6 cellular contexts compared by ENCODE assay signal in the genomic region with DNA sequence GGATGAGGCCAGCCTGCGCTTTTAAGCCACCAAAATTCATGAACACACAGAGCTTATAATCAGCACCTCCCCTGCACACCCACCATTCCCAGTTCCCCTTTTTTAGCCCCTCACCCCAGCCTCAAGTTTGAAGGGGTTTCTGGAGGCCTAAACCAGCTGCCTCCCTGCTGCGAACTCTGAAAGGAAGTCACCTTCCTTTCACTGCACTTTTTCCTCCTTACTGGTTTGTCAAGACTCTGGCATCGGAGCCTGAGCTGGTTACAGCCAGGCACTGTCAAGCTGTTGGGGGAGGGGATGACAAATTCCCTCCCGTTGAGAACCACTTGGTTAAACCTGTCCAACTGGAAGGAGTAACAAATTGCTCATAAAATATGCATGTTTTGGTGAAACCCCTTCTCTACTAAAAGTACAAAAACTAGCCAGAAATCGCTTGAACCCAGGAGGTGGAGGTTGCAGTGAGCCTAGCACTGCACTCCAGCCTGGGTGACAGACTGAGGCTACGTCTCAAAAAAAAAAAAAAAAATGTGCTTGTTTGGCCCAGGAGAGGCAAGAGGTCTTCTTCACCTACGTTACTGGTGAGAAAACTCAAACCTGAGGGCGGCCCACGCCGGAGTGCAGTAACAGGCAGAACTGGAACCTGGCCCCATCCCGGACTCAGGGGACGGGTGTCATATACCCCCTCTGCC. TPM values are rescaled to one million over a fixed set of nuclear protein-coding genes. Genes with fewer than 3 reads are reported as not detected.
DNase-seq lines count a peak whose midpoint lies in the region; ATAC-seq and TF ChIP-seq lines count a peak whose summit lies in the region.

No MANE protein-coding gene starts in this region.

- H3K27me3 Mint-ChIP-seq in CD4-positive, alpha-beta T cell: no peaks in the 10 kb centered on the region
- H3K27me3 Mint-ChIP-seq in activated T-helper 1 cell treated with anti-CD3 and anti-CD28 coated beads, Interleukin-12 subunit alpha, Interleukin-12 subunit beta, Interleukin-2, Interleukin-4 antibody, amounts not matched to agents 30 ng/mL and 10 ng/mL and 1 ng/mL, durations not matched to agents 14 hours and 24 hours and 36 hours (ENCODE audit: insufficient read depth): no peaks in the 10 kb centered on the region
- H3K27me3 Mint-ChIP-seq in memory B cell: no peaks in the 10 kb centered on the region

- intact Hi-C loops in CD4-positive, alpha-beta T cell (cut with DNase I, micrococcal nuclease): loop anchor here (1.0 to 5.0 kb wide), 5 partner anchors 19 to 42 kb away; a partner anchor contains a TSS
- intact Hi-C loops in activated T-helper 1 cell treated with anti-CD3 and anti-CD28 coated beads, Interleukin-12 subunit alpha, Interleukin-12 subunit beta, Interleukin-2, Interleukin-4 antibody, amounts not matched to agents 30 ng/mL and 10 ng/mL and 1 ng/mL, durations not matched to agents 14 hours and 24 hours and 36 hours (cut with micrococcal nuclease): loop anchor here (1.0 to 2.0 kb wide), 7 partner anchors 7 to 247 kb away; a partner anchor contains a TSS

- no peaks in the 10 kb centered on the region for H3K36me3 Mint-ChIP-seq in CD4-positive, alpha-beta T cell (ENCODE audit: low read depth)
- H3K36me3 Mint-ChIP-seq in activated T-helper 1 cell treated with anti-CD3 and anti-CD28 coated beads, Interleukin-12 subunit alpha, Interleukin-12 subunit beta, Interleukin-2, Interleukin-4 antibody, amounts not matched to agents 30 ng/mL and 10 ng/mL and 1 ng/mL, durations not matched to agents 14 hours and 24 hours and 36 hours (ENCODE audit: low read depth): peaks cover 2% of the 10 kb centered on the region
- no peaks in the 10 kb centered on the region for H3K36me3 Mint-ChIP-seq in memory B cell

- H3K4me3 ChIP-seq in HEK293 (ENCODE audit: low read depth, low read length): no peak overlapping the region

- H3K4me1 Mint-ChIP-seq in CD4-positive, alpha-beta T cell (ENCODE audit: low read depth): peaks cover 32% of the 10 kb centered on the region
- H3K4me1 Mint-ChIP-seq in activated T-helper 1 cell treated with anti-CD3 and anti-CD28 coated beads, Interleukin-12 subunit alpha, Interleukin-12 subunit beta, Interleukin-2, Interleukin-4 antibody, amounts not matched to agents 30 ng/mL and 10 ng/mL and 1 ng/mL, durations not matched to agents 14 hours and 24 hours and 36 hours (ENCODE audit: low read depth): peaks cover 24% of the 10 kb centered on the region
- peaks cover 26% of the 10 kb centered on the region for H3K4me1 Mint-ChIP-seq in memory B cell

- peak overlapping the region; percentile 78 for H3K27ac Mint-ChIP-seq in CD4-positive, alpha-beta T cell
- peak overlapping the region; percentile 80 for H3K27ac Mint-ChIP-seq in activated T-helper 1 cell treated with anti-CD3 and anti-CD28 coated beads, Interleukin-12 subunit alpha, Interleukin-12 subunit beta, Interleukin-2, Interleukin-4 antibody, amounts not matched to agents 30 ng/mL and 10 ng/mL and 1 ng/mL, durations not matched to agents 14 hours and 24 hours and 36 hours
- peak overlapping the region; percentile 93 for H3K27ac Mint-ChIP-seq in memory B cell

- TF ChIP-seq CTCF in CD4-positive, alpha-beta T cell (IDR thresholded peaks at IDR 0.05): no peak
- TF ChIP-seq CTCF in HEK293 (tag by site-specific recombination; IDR thresholded peaks at IDR 0.05): no peak

- H3K9me3 Mint-ChIP-seq in CD4-positive, alpha-beta T cell: no peaks in the 10 kb centered on the region
- no peaks in the 10 kb centered on the region for H3K9me3 Mint-ChIP-seq in activated T-helper 1 cell treated with anti-CD3 and anti-CD28 coated beads, Interleukin-12 subunit alpha, Interleukin-12 subunit beta, Interleukin-2, Interleukin-4 antibody, amounts not matched to agents 30 ng/mL and 10 ng/mL and 1 ng/mL, durations not matched to agents 14 hours and 24 hours and 36 hours
- H3K9me3 Mint-ChIP-seq in memory B cell: no peaks in the 10 kb centered on the region

- H3K9me3 ChIP-seq in CD4-positive, alpha-beta T cell (ENCODE audit: control insufficient read depth, low read length): no peaks in the 10 kb centered on the region
- no peaks in the 10 kb centered on the region for H3K9me3 ChIP-seq in HEK293 (ENCODE audit: control insufficient read depth, insufficient read depth, low read depth, low read length)

- H3K4me1 ChIP-seq in HEK293 (ENCODE audit: control insufficient read depth, insufficient read depth, low read length): peaks cover 8% of the 10 kb centered on the region

- peaks cover 0 to 17% of the 10 kb centered on the region in 2 experiments; a peak in 2 of 3 replicates for H3K36me3 ChIP-seq in HEK293 (ENCODE audit: control insufficient read depth in 2 of 2, insufficient read depth in 1 of 2, low read length in 2 of 2)

- H3K27ac ChIP-seq in CD4-positive, alpha-beta T cell (ENCODE audit: low read depth, low read length): no peak overlapping the region
- peak overlapping the region; percentile 37 for H3K27ac ChIP-seq in HEK293 (ENCODE audit: extremely low read depth, low read depth, low read length)

- peak overlapping the region; percentile 88 for H3K4me3 Mint-ChIP-seq in CD4-positive, alpha-beta T cell
- peak overlapping the region; percentile 83 for H3K4me3 Mint-ChIP-seq in activated T-helper 1 cell treated with anti-CD3 and anti-CD28 coated beads, Interleukin-12 subunit alpha, Interleukin-12 subunit beta, Interleukin-2, Interleukin-4 antibody, amounts not matched to agents 30 ng/mL and 10 ng/mL and 1 ng/mL, durations not matched to agents 14 hours and 24 hours and 36 hours
- peak overlapping the region; percentile 84 for H3K4me3 Mint-ChIP-seq in memory B cell

- CTCF ChIA-PET in CD4-positive, alpha-beta T cell (lab: Charles Lee): no interaction called here
- CTCF ChIA-PET in HEK293 (lab: Yijun Ruan, JAX): interaction anchor here (0.6 to 0.7 kb wide), 2 partner anchors 114 to 732 kb away, joined by 3 to 4 read pairs; no protein-coding TSS in a partner anchor

- no peaks in the 10 kb centered on the region for H3K27me3 ChIP-seq in CD4-positive, alpha-beta T cell (ENCODE audit: control insufficient read depth, insufficient read depth, low read length)

- POLR2A ChIA-PET in CD4-positive, alpha-beta T cell (lab: Charles Lee): interaction anchor here (0.8 to 1.3 kb wide), 6 partner anchors 10 to 40 kb away, joined by 3 to 6 read pairs (median 5); a partner anchor contains a TSS
- POLR2A ChIA-PET in HEK293 (lab: Yijun Ruan, JAX): interaction anchor here (0.7 to 1.5 kb wide), 4 partner anchors 16 to 28 kb away, joined by 3 read pairs; a partner anchor contains a TSS

- no peak for DNase-seq in CD4-positive, alpha-beta T cell
- DNase-seq in activated T-helper 1 cell treated with anti-CD3 and anti-CD28 coated beads, Interleukin-12 subunit alpha, Interleukin-12 subunit beta, Interleukin-2, Interleukin-4 antibody, amounts not matched to agents 30 ng/mL and 10 ng/mL and 1 ng/mL, durations not matched to agents 14 hours and 24 hours and 36 hours (ENCODE audit: low spot score): no peak
- peak; percentile 60 to 63 for DNase-seq in memory B cell (ENCODE audit: low spot score in 2 of 2)
- no peak for DNase-seq in LoVo (ENCODE audit: low spot score)

- ATAC-seq in CD4-positive, alpha-beta T cell (ENCODE audit: poor library complexity): peak; percentile 2
- ATAC-seq in memory B cell (ENCODE audit: low read depth): peak; percentile 36
- ATAC-seq in HG02623 (IDR thresholded peaks at IDR 0.05; ENCODE audit: unreplicated experiment): no peak

TF ChIP-seq in HEK293, 187 proteins besides CTCF, POLR2A, EP300 and RAD21:
- TF ChIP-seq, protein P1, sequence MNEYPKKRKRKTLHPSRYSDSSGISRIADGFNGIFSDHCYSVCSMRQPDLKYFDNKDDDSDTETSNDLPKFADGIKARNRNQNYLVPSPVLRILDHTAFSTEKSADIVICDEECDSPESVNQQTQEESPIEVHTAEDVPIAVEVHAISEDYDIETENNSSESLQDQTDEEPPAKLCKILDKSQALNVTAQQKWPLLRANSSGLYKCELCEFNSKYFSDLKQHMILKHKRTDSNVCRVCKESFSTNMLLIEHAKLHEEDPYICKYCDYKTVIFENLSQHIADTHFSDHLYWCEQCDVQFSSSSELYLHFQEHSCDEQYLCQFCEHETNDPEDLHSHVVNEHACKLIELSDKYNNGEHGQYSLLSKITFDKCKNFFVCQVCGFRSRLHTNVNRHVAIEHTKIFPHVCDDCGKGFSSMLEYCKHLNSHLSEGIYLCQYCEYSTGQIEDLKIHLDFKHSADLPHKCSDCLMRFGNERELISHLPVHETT (tag by site-specific recombination; IDR thresholded peaks at IDR 0.05): 0 out of 2 replicates have a peak, but pooled peaks have one; percentile 19
- TF ChIP-seq KLF10 (tag by site-specific recombination; IDR thresholded peaks at IDR 0.05): no peak
- TF ChIP-seq OSR2 (tag by site-specific recombination; IDR thresholded peaks at IDR 0.05): no peak
- TF ChIP-seq ZFP69B (tag by site-specific recombination; IDR thresholded peaks at IDR 0.05): no peak
- 0 out of 2 replicates have a peak, but pooled peaks have one; percentile 28 for TF ChIP-seq ZSCAN23 (tag by site-specific recombination; IDR thresholded peaks at IDR 0.05)
- 0 out of 2 replicates have a peak, but pooled peaks have one; percentile 42 for TF ChIP-seq ZXDB (tag by site-specific recombination; IDR thresholded peaks at IDR 0.05)
TF ChIP-seq in HEK293: peak in this region for 3.

RNA-seq across cellular contexts. Expression of a gene that starts 0.7 kb away (rescaled TPM):
- total RNA-seq in CD4-positive, alpha-beta T cell: 1 to 10 TPM; 7.9 to 8.2 TPM
- total RNA-seq in activated T-helper 1 cell treated with anti-CD3 and anti-CD28 coated beads, Interleukin-12 subunit alpha, Interleukin-12 subunit beta, Interleukin-2, Interleukin-4 antibody, amounts not matched to agents 30 ng/mL and 10 ng/mL and 1 ng/mL, durations not matched to agents 14 hours and 24 hours and 36 hours: 8.4 and 9.6 TPM in 2 replicates

RNA-seq across cellular contexts. Expression of a gene that starts 0.7 kb away (rescaled TPM):
- 10 to 100 TPM; 12.7 to 15.4 TPM for total RNA-seq in CD4-positive, alpha-beta T cell
- 38.0 and 41.5 TPM in 2 replicates for total RNA-seq in activated T-helper 1 cell treated with anti-CD3 and anti-CD28 coated beads, Interleukin-12 subunit alpha, Interleukin-12 subunit beta, Interleukin-2, Interleukin-4 antibody, amounts not matched to agents 30 ng/mL and 10 ng/mL and 1 ng/mL, durations not matched to agents 14 hours and 24 hours and 36 hours

RNA-seq across cellular contexts. Expression of a gene that starts 19.2 kb away (rescaled TPM):
- total RNA-seq in CD4-positive, alpha-beta T cell: 100 to 1,000 TPM; 156 to 172 TPM
- total RNA-seq in activated T-helper 1 cell treated with anti-CD3 and anti-CD28 coated beads, Interleukin-12 subunit alpha, Interleukin-12 subunit beta, Interleukin-2, Interleukin-4 antibody, amounts not matched to agents 30 ng/mL and 10 ng/mL and 1 ng/mL, durations not matched to agents 14 hours and 24 hours and 36 hours: 115 TPM in 2 replicates

RNA-seq across cellular contexts. Expression of a gene that starts 36.4 kb away (rescaled TPM):
- total RNA-seq in CD4-positive, alpha-beta T cell: 100 to 1,000 TPM; 122 to 127 TPM
- 95.2 and 101 TPM in 2 replicates for total RNA-seq in activated T-helper 1 cell treated with anti-CD3 and anti-CD28 coated beads, Interleukin-12 subunit alpha, Interleukin-12 subunit beta, Interleukin-2, Interleukin-4 antibody, amounts not matched to agents 30 ng/mL and 10 ng/mL and 1 ng/mL, durations not matched to agents 14 hours and 24 hours and 36 hours

RNA-seq across cellular contexts. Expression of a gene that starts 41.1 kb away (rescaled TPM):
- 10 to 100 TPM; 83.8 to 89.2 TPM for total RNA-seq in CD4-positive, alpha-beta T cell
- 34.5 and 39.1 TPM in 2 replicates for total RNA-seq in activated T-helper 1 cell treated with anti-CD3 and anti-CD28 coated beads, Interleukin-12 subunit alpha, Interleukin-12 subunit beta, Interleukin-2, Interleukin-4 antibody, amounts not matched to agents 30 ng/mL and 10 ng/mL and 1 ng/mL, durations not matched to agents 14 hours and 24 hours and 36 hours

Comparison
In these comparisons a context has a peak if more than half of its experiments do, and no peak if none do; other contexts are left out.
1. DNase-seq: peak in memory B cell (2 of 2); none in CD4-positive, alpha-beta T cell (0 of 10), activated T-helper 1 cell treated with anti-CD3 and anti-CD28 coated beads, Interleukin-12 subunit alpha, Interleukin-12 subunit beta, Interleukin-2, Interleukin-4 antibody, amounts not matched to agents 30 ng/mL and 10 ng/mL and 1 ng/mL, durations not matched to agents 14 hours and 24 hours and 36 hours (single experiment) and LoVo (single experiment).
2. Peak in every context shown above with its lines, with median percentiles within 50 percentile points of each other: H3K27ac Mint-ChIP-seq and H3K4me3 Mint-ChIP-seq.